ENCODE assay signal across 16 cellular contexts in genomic region chr5:160079753-160080152, GRCh38. TPM values are rescaled to one million over a fixed set of nuclear protein-coding genes. Genes with fewer than 3 reads are reported as not detected.
DNase-seq lines count a peak whose midpoint lies in the region; ATAC-seq, FAIRE-seq and TF ChIP-seq lines count a peak whose summit lies in the region.
"Had no signal": no experiment of that assay in that cellular context is flagged by ENCODE, and none has a peak within 500 bp of the region (broad histone marks: within the 10 kb centered on the region; RNA-seq: fewer than 3 reads in every experiment).

No MANE protein-coding gene starts in this region.

- H3K9me3 Mint-ChIP-seq in astrocyte (ENCODE audit: unreplicated experiment) (no peaks in the 10 kb centered on the region), mesothelial cell of epicardium (no peaks in the 10 kb centered on the region)
- H3K9me3 Mint-ChIP-seq: CD4-positive, alpha-beta memory T cell; H9; IgD-negative memory B cell had no signal

- no peak overlapping the region for H3K4me3 ChIP-seq in HUES6 (ENCODE audit: low read depth, low read length)
- H3K4me3 ChIP-seq in astrocyte (ENCODE audit: insufficient read depth, low read depth, low read length): no peak overlapping the region

- H3K9me3 ChIP-seq in HUES6 (ENCODE audit: control insufficient read depth, insufficient read depth, low read depth, low read length) (no peaks in the 10 kb centered on the region), astrocyte (ENCODE audit: insufficient read depth, low read depth, low read length) (no peaks in the 10 kb centered on the region)
- H3K9me3 ChIP-seq: BE2C had no signal

- H3K4me3 Mint-ChIP-seq in astrocyte (ENCODE audit: unreplicated experiment) (no peak overlapping the region), mesothelial cell of epicardium (no peak overlapping the region)
- H3K4me3 Mint-ChIP-seq: CD4-positive, alpha-beta memory T cell; H9; IgD-negative memory B cell had no signal

- peaks cover 22% of the 10 kb centered on the region for H3K4me1 ChIP-seq in HUES6 (ENCODE audit: control insufficient read depth, insufficient read depth, low read length)
- peaks cover 39% of the 10 kb centered on the region for H3K4me1 ChIP-seq in astrocyte (ENCODE audit: insufficient read depth, low read length)
- H3K4me1 ChIP-seq: BE2C had no signal

- no peak overlapping the region for H3K4me2 ChIP-seq in astrocyte (ENCODE audit: low read length)

- no peaks in the 10 kb centered on the region for H3K79me2 ChIP-seq in astrocyte (ENCODE audit: insufficient read depth, low read length)

- no peak overlapping the region for H3K9ac ChIP-seq in HUES6 (ENCODE audit: low read length)
- H3K9ac ChIP-seq in astrocyte (ENCODE audit: low read length): no peak overlapping the region

- no peak for FAIRE-seq in astrocyte (lab: Jason Lieb, UNC)
- FAIRE-seq: A204.1 had no signal

- H3K27ac ChIP-seq in HUES6 (ENCODE audit: low read depth, low read length): 0 out of 2 replicates have a peak overlapping the region, but pooled peaks have one; percentile 34
- H3K27ac ChIP-seq in astrocyte (ENCODE audit: low read depth, low read length): no peak overlapping the region
- H3K27ac ChIP-seq: C4-2B had no signal

- DNase-seq in astrocyte (ENCODE audit: low read depth) (no peak), mesothelial cell of epicardium (ENCODE audit: low spot score in 2 of 2, unreplicated experiment in 2 of 2) (no peak), left ventricle myocardium superior (no peak), NCI-H2171 treated with DMSO at 0.1 percent for 48 hours (lab: John Stamatoyannopoulos, UW) (no peak), SIG-M5 (lab: John Stamatoyannopoulos, UW) (no peak)
- DNase-seq in central memory CD4-positive, alpha-beta T cell: no peak
- DNase-seq: BE2C; CD4-positive, alpha-beta memory T cell; DMS53; GF-D8; GOT3; H9 had no signal

- H3K27me3 Mint-ChIP-seq in astrocyte (ENCODE audit: low read depth, unreplicated experiment) (no peaks in the 10 kb centered on the region), mesothelial cell of epicardium (ENCODE audit: low read depth) (no peaks in the 10 kb centered on the region)
- H3K27me3 Mint-ChIP-seq: CD4-positive, alpha-beta memory T cell; IgD-negative memory B cell had no signal

- ATAC-seq in left ventricle myocardium superior: no peak

- no peaks in the 10 kb centered on the region for H3K36me3 Mint-ChIP-seq in astrocyte (ENCODE audit: low read depth, unreplicated experiment)
- H3K36me3 Mint-ChIP-seq in mesothelial cell of epicardium: peaks cover 5% of the 10 kb centered on the region

- intact Hi-C loops in left ventricle myocardium superior (cut with micrococcal nuclease): no loop called here

- H3K4me1 Mint-ChIP-seq in astrocyte (ENCODE audit: low read depth, unreplicated experiment) (peaks cover 28% of the 10 kb centered on the region), mesothelial cell of epicardium (peaks cover 54% of the 10 kb centered on the region)

- H3K27ac Mint-ChIP-seq in astrocyte (ENCODE audit: unreplicated experiment): peak overlapping the region; percentile 8
- H3K27ac Mint-ChIP-seq in mesothelial cell of epicardium: peak overlapping the region; percentile 4
- H3K27ac Mint-ChIP-seq: IgD-negative memory B cell had no signal

- no peaks in the 10 kb centered on the region for H4K20me1 ChIP-seq in astrocyte (ENCODE audit: insufficient read depth, low read length)

- H3K36me3 ChIP-seq in HUES6 (ENCODE audit: control insufficient read depth, insufficient read depth, low read length) (peaks cover 23% of the 10 kb centered on the region), astrocyte (ENCODE audit: insufficient read depth, low read length) (peaks cover 4% of the 10 kb centered on the region)

- no peak overlapping the region for H2AFZ ChIP-seq in astrocyte (ENCODE audit: low read depth, low read length)

- H3K27me3 ChIP-seq in HUES6 (ENCODE audit: control insufficient read depth, insufficient read depth, low read length): no peaks in the 10 kb centered on the region
- no peaks in the 10 kb centered on the region for H3K27me3 ChIP-seq in astrocyte (ENCODE audit: insufficient read depth, low read length)
- H3K27me3 ChIP-seq: BE2C had no signal

- TF ChIP-seq CTCF in astrocyte (IDR thresholded peaks at IDR 0.05; ENCODE audit: insufficient read depth, low read depth, low read length): no peak
- no peak for TF ChIP-seq CTCF in mesothelial cell of epicardium (IDR thresholded peaks at IDR 0.05; ENCODE audit: unreplicated experiment)

RNA-seq across cellular contexts. Expression of gene PWWP2A, which starts 39.5 kb away (rescaled TPM):
- total RNA-seq in astrocyte (18.4 and 19.6 TPM in 2 replicates), mesothelial cell of epicardium (29.5 to 32.5 TPM (median 30.9 TPM) in 3 replicates), left ventricle myocardium superior (11.4 TPM)
